Comparison of ENCODE assay signal across 39 cellular contexts in the genomic region with DNA sequence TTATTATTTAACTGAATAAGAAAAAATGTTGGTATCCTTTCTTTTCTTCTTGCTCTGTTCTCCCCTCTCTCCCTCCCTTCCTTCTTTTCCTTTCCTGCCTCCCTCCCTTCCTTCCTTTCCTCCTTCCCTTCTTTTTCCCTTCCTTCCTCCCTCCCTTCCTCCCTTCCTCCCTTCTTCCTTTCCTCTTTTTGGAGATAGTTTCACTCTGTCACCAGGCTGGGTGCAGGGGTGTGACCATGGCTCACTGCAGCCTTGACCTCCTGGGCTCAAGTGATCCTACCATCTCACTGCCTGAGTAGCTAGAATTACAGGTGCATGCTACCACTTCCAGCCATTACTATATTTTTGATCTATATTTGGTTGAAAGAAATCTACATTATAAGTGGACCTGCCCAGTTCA. TPM values are rescaled to one million over a fixed set of nuclear protein-coding genes. Genes with fewer than 3 reads are reported as not detected.
"Had no signal": no experiment of that assay in that cellular context is flagged by ENCODE, and none has a peak within 500 bp of the region (broad histone marks: within the 10 kb centered on the region; RNA-seq: fewer than 3 reads in every experiment).

No MANE protein-coding gene starts in this region.

- DNase-seq: activated B cell treated with CpG ODN at 0.5 μM for 24 hours; activated CD4-positive, alpha-beta memory T cell treated with anti-CD3 and anti-CD28 coated beads for 36 hours; activated CD4-positive, alpha-beta T cell treated with anti-CD3 and anti-CD28 coated beads for 4 hours; activated CD4-positive, alpha-beta T cell treated with anti-CD3 and anti-CD28 coated beads, Interleukin-2, amount 10 ng/mL, durations not matched to agents 24 days and 14 days; activated CD4-positive, alpha-beta T cell treated with anti-CD3 and anti-CD28 coated beads, Interleukin-2, amount 50 U/mL, for 1 hour; activated CD4-positive, alpha-beta T cell treated with anti-CD3 and anti-CD28 coated beads, Interleukin-2, amount 50 U/mL, for 4 hours; activated CD4-positive, CD25-positive, alpha-beta regulatory T cell treated with anti-CD3 and anti-CD28 coated beads, Interleukin-2, amount 50 U/mL, for 72 hours; activated CD8-positive, alpha-beta memory T cell treated with anti-CD3 and anti-CD28 coated beads, Interleukin-2, amount 50 U/mL, for 4 hours; activated CD8-positive, alpha-beta T cell treated with anti-CD3 and anti-CD28 coated beads for 36 hours; activated effector memory CD4-positive, alpha-beta T cell treated with anti-CD3 and anti-CD28 coated beads, Interleukin-2, amount 50 U/mL, for 16 hours; activated gamma-delta T cell treated with Interleukin-2 at 50 U/mL for 16 hours; activated naive CD4-positive, alpha-beta T cell; activated naive CD4-positive, alpha-beta T cell treated with anti-CD3 and anti-CD28 coated beads for 36 hours; activated naive CD4-positive, alpha-beta T cell treated with anti-CD3 and anti-CD28 coated beads, Interleukin-2, amount 50 U/mL, for 16 hours; activated naive CD8-positive, alpha-beta T cell treated with anti-CD3 and anti-CD28 coated beads for 36 hours; activated T-cell treated with anti-CD3 and anti-CD28 coated beads for 4 hours; activated T-cell treated with anti-CD3 and anti-CD28 coated beads, Interleukin-2, amount 50 U/mL, for 1 hour; activated T-cell treated with anti-CD3 and anti-CD28 coated beads, Interleukin-2, amount 50 U/mL, for 4 hours; activated T-cell treated with anti-CD3 and anti-CD28 coated beads, Interleukin-2, amount 50 U/mL, for 72 hours; adrenal gland; aorta; body of pancreas; caudate nucleus; cerebellar nuclear complex; T-helper 1 cell; T-helper 2 cell; T-helper 9 cell had no signal

- H3K36me3 ChIP-seq: adrenal gland, brain microvascular endothelial cell, breast epithelium had no signal

- H3K27ac ChIP-seq: adrenal gland, body of pancreas, brain microvascular endothelial cell, breast epithelium, VCaP had no signal

- H3K27me3 Mint-ChIP-seq: activated CD8-positive, alpha-beta T cell treated with anti-CD3 and anti-CD28 coated beads for 36 hours; activated naive CD8-positive, alpha-beta T cell treated with anti-CD3 and anti-CD28 coated beads for 36 hours; activated T-helper 17 cell treated with anti-CD3 and anti-CD28 coated beads, Interleukin-2, amount 50 U/mL, for 72 hours had no signal

- H3K4me3 ChIP-seq: adrenal gland, body of pancreas, breast epithelium had no signal

- ATAC-seq: activated CD8-positive, alpha-beta T cell treated with anti-CD3 and anti-CD28 coated beads for 36 hours; activated naive CD4-positive, alpha-beta T cell treated with anti-CD3 and anti-CD28 coated beads, Interleukin-2, amount 50 U/mL, for 72 hours; activated T-cell treated with anti-CD3 and anti-CD28 coated beads, Interleukin-2, amount 50 U/mL, for 4 hours; activated T-cell treated with anti-CD3 and anti-CD28 coated beads, Interleukin-2, amount 50 U/mL, for 72 hours; activated T-helper 17 cell treated with anti-CD3 and anti-CD28 coated beads, Interleukin-2, amount 50 U/mL, for 72 hours; body of pancreas had no signal

- H3K4me1 ChIP-seq: breast epithelium had no signal

- H3K9me3 Mint-ChIP-seq: activated naive CD4-positive, alpha-beta T cell treated with anti-CD3 and anti-CD28 coated beads for 36 hours; activated T-helper 1 cell treated with anti-CD3 and anti-CD28 coated beads, Interleukin-12 subunit alpha, Interleukin-12 subunit beta, Interleukin-2, Interleukin-4 antibody, amounts not matched to agents 30 ng/mL and 10 ng/mL and 1 ng/mL, durations not matched to agents 14 hours and 24 hours and 36 hours; activated T-helper 17 cell treated with anti-CD3 and anti-CD28 coated beads, Interleukin-2, amount 50 U/mL, for 72 hours; central memory CD8-positive, alpha-beta T cell; T-helper 2 cell treated with Interferon-gamma antibody and Interleukin-4, amounts not matched to agents 5 μg/mL and 100 μg/mL, for 36 hours had no signal

- FAIRE-seq: astrocyte, TTC549 had no signal

- H3K27ac Mint-ChIP-seq: activated B cell treated with CpG ODN at 0.5 μM for 24 hours; activated CD4-positive, alpha-beta memory T cell treated with anti-CD3 and anti-CD28 coated beads for 36 hours; activated CD4-positive, alpha-beta T cell treated with anti-CD3 and anti-CD28 coated beads, Interleukin-2, amount 10 ng/mL, durations not matched to agents 24 days and 14 days; activated CD8-positive, alpha-beta T cell treated with anti-CD3 and anti-CD28 coated beads for 36 hours; activated naive CD4-positive, alpha-beta T cell treated with anti-CD3 and anti-CD28 coated beads for 36 hours; activated naive CD4-positive, alpha-beta T cell treated with anti-CD3 and anti-CD28 coated beads, Interleukin-2, amount 50 U/mL, for 72 hours; activated naive CD8-positive, alpha-beta T cell treated with anti-CD3 and anti-CD28 coated beads for 36 hours; activated T-cell treated with anti-CD3 and anti-CD28 coated beads, Interleukin-2, amount 50 U/mL, for 72 hours; activated T-helper 1 cell treated with anti-CD3 and anti-CD28 coated beads, Interleukin-12 subunit alpha, Interleukin-12 subunit beta, Interleukin-2, Interleukin-4 antibody, amounts not matched to agents 30 ng/mL and 10 ng/mL and 1 ng/mL, durations not matched to agents 14 hours and 24 hours and 36 hours; activated T-helper 17 cell treated with anti-CD3 and anti-CD28 coated beads, Interleukin-2, amount 50 U/mL, for 72 hours; T-helper 1 cell treated with Interleukin-12 subunit alpha and Interleukin-12 subunit beta and Interleukin-4 antibody, amounts not matched to agents 30 μg/mL and 1 μg/mL, for 36 hours; T-helper 2 cell treated with Interferon-gamma antibody and Interleukin-4, amounts not matched to agents 5 μg/mL and 100 μg/mL, for 36 hours had no signal

- H3K9me3 ChIP-seq: adrenal gland, body of pancreas, breast epithelium had no signal

- H3K4me3 Mint-ChIP-seq: activated B cell treated with CpG ODN at 0.5 μM for 24 hours; activated CD4-positive, alpha-beta memory T cell treated with anti-CD3 and anti-CD28 coated beads for 36 hours; activated CD4-positive, alpha-beta T cell treated with anti-CD3 and anti-CD28 coated beads, Interleukin-2, amount 10 ng/mL, durations not matched to agents 24 days and 14 days; activated CD8-positive, alpha-beta T cell treated with anti-CD3 and anti-CD28 coated beads for 36 hours; activated naive CD4-positive, alpha-beta T cell treated with anti-CD3 and anti-CD28 coated beads for 36 hours; activated naive CD8-positive, alpha-beta T cell treated with anti-CD3 and anti-CD28 coated beads for 36 hours; activated T-cell treated with anti-CD3 and anti-CD28 coated beads, Interleukin-2, amount 50 U/mL, for 4 hours; activated T-cell treated with anti-CD3 and anti-CD28 coated beads, Interleukin-2, amount 50 U/mL, for 72 hours; activated T-helper 1 cell treated with anti-CD3 and anti-CD28 coated beads, Interleukin-12 subunit alpha, Interleukin-12 subunit beta, Interleukin-2, Interleukin-4 antibody, amounts not matched to agents 30 ng/mL and 10 ng/mL and 1 ng/mL, durations not matched to agents 14 hours and 24 hours and 36 hours; activated T-helper 17 cell treated with anti-CD3 and anti-CD28 coated beads, Interleukin-2, amount 50 U/mL, for 72 hours; central memory CD8-positive, alpha-beta T cell; T-helper 1 cell treated with Interleukin-12 subunit alpha and Interleukin-12 subunit beta and Interleukin-4 antibody, amounts not matched to agents 30 μg/mL and 1 μg/mL, for 36 hours; T-helper 2 cell treated with Interferon-gamma antibody and Interleukin-4, amounts not matched to agents 5 μg/mL and 100 μg/mL, for 36 hours had no signal

- H3K27me3 ChIP-seq: adrenal gland, body of pancreas, brain microvascular endothelial cell, breast epithelium had no signal

RNA-seq across cellular contexts. Expression of a gene that starts 13.8 kb away (rescaled TPM):
- total RNA-seq: activated B cell treated with CpG ODN at 0.5 μM for 24 hours; activated CD4-positive, alpha-beta memory T cell treated with anti-CD3 and anti-CD28 coated beads for 36 hours; activated CD4-positive, alpha-beta T cell treated with anti-CD3 and anti-CD28 coated beads, Interleukin-2, amount 10 ng/mL, durations not matched to agents 24 days and 14 days; activated CD8-positive, alpha-beta memory T cell treated with anti-CD3 and anti-CD28 coated beads for 36 hours; activated CD8-positive, alpha-beta T cell treated with anti-CD3 and anti-CD28 coated beads for 36 hours; activated naive CD4-positive, alpha-beta T cell treated with anti-CD3 and anti-CD28 coated beads for 36 hours; activated naive CD4-positive, alpha-beta T cell treated with anti-CD3 and anti-CD28 coated beads, Interleukin-2, amount 50 U/mL, for 72 hours; activated naive CD8-positive, alpha-beta T cell treated with anti-CD3 and anti-CD28 coated beads for 36 hours; activated T-cell treated with anti-CD3 and anti-CD28 coated beads, Interleukin-2, amount 50 U/mL, for 4 hours; activated T-cell treated with anti-CD3 and anti-CD28 coated beads, Interleukin-2, amount 50 U/mL, for 72 hours; activated T-helper 1 cell treated with anti-CD3 and anti-CD28 coated beads, Interleukin-12 subunit alpha, Interleukin-12 subunit beta, Interleukin-2, Interleukin-4 antibody, amounts not matched to agents 30 ng/mL and 10 ng/mL and 1 ng/mL, durations not matched to agents 14 hours and 24 hours and 36 hours; activated T-helper 17 cell treated with anti-CD3 and anti-CD28 coated beads, Interleukin-2, amount 50 U/mL, for 72 hours; adrenal gland; astrocyte; body of pancreas; breast epithelium had no signal
- polyA plus RNA-seq: adrenal gland, aorta had no signal

RNA-seq across cellular contexts. Expression of a gene that starts 31.0 kb away (rescaled TPM):
- total RNA-seq: activated B cell treated with CpG ODN at 0.5 μM for 24 hours; activated CD4-positive, alpha-beta T cell treated with anti-CD3 and anti-CD28 coated beads, Interleukin-2, amount 10 ng/mL, durations not matched to agents 24 days and 14 days; activated CD8-positive, alpha-beta memory T cell treated with anti-CD3 and anti-CD28 coated beads for 36 hours; activated CD8-positive, alpha-beta T cell treated with anti-CD3 and anti-CD28 coated beads for 36 hours; activated naive CD4-positive, alpha-beta T cell treated with anti-CD3 and anti-CD28 coated beads for 36 hours; activated T-cell treated with anti-CD3 and anti-CD28 coated beads, Interleukin-2, amount 50 U/mL, for 4 hours; activated T-cell treated with anti-CD3 and anti-CD28 coated beads, Interleukin-2, amount 50 U/mL, for 72 hours; activated T-helper 1 cell treated with anti-CD3 and anti-CD28 coated beads, Interleukin-12 subunit alpha, Interleukin-12 subunit beta, Interleukin-2, Interleukin-4 antibody, amounts not matched to agents 30 ng/mL and 10 ng/mL and 1 ng/mL, durations not matched to agents 14 hours and 24 hours and 36 hours; astrocyte had no signal
